ENCODE assay signal across 13 cellular contexts in genomic region chr17:44940321-44940720, GRCh38. TPM values are rescaled to one million over a fixed set of nuclear protein-coding genes. Genes with fewer than 3 reads are reported as not detected.
DNase-seq lines count a peak whose midpoint lies in the region; ATAC-seq, FAIRE-seq and TF ChIP-seq lines count a peak whose summit lies in the region.
"Had no signal": no experiment of that assay in that cellular context is flagged by ENCODE, and none has a peak within 500 bp of the region (broad histone marks: within the 10 kb centered on the region; RNA-seq: fewer than 3 reads in every experiment).

No MANE protein-coding gene starts in this region.

- WGBS in adrenal gland, 4 donors, result 76 to 81% (median 79%) methylated on average over 4 of the region's 4 CpGs

- in situ Hi-C loops in ACHN (cut with HindIII; ENCODE audit: low pct_ligation_motif_present, low pct_unique_long_range_greater_than_20kb, low sequenced_read_pairs) (no loop called here), KBM-7 (cut with MboI; ENCODE audit: low pct_unique_long_range_greater_than_20kb, low sequenced_read_pairs) (no loop called here)

- no peak overlapping the region for H3K4me3 Mint-ChIP-seq in brain
- no peak overlapping the region for H3K4me3 Mint-ChIP-seq in naive thymus-derived CD8-positive, alpha-beta T cell
- H3K4me3 Mint-ChIP-seq: activated T-cell treated with anti-CD3 and anti-CD28 coated beads, Interleukin-2, amount 50 U/mL, for 24 hours had no signal

- FAIRE-seq in HTR-8/SVneo (lab: Jason Lieb, UNC), result peak; percentile 60

- H3K36me3 ChIP-seq in adrenal gland (replicated peaks in 1 of 2), result no peaks in the 10 kb centered on the region

- TF ChIP-seq CTCF in brain (conservative IDR thresholded peaks at IDR 0.05) (no peak), adrenal gland (IDR thresholded peaks at IDR 0.05) (no peak)

- intact Hi-C loops in adrenal gland (cut with DNase I), result no loop called here

- ATAC-seq in left lobe of liver, result peak; percentile 19
- no peak for ATAC-seq in naive thymus-derived CD8-positive, alpha-beta T cell

- peaks cover 33% of the 10 kb centered on the region for H3K4me1 Mint-ChIP-seq in brain
- H3K4me1 Mint-ChIP-seq in naive thymus-derived CD8-positive, alpha-beta T cell, result no peaks in the 10 kb centered on the region

- no peaks in the 10 kb centered on the region for H3K9me3 ChIP-seq in adrenal gland (replicated peaks in 1 of 3)

- no peak overlapping the region for H3K4me3 ChIP-seq in adrenal gland

- H3K36me3 Mint-ChIP-seq in brain, result peaks cover 60% of the 10 kb centered on the region
- H3K36me3 Mint-ChIP-seq in naive thymus-derived CD8-positive, alpha-beta T cell, result no peaks in the 10 kb centered on the region

- no peaks in the 10 kb centered on the region for H3K4me1 ChIP-seq in adrenal gland (replicated peaks in 1 of 2)

- H3K27ac ChIP-seq in adrenal gland, result no peak overlapping the region

- no peaks in the 10 kb centered on the region for H3K27me3 ChIP-seq in adrenal gland

- DNase-seq in ACHN (peak; percentile 60), HTR-8/SVneo (ENCODE audit: insufficient read length, low spot score) (peak; percentile 56), left lobe of liver (ENCODE audit: low spot score) (no peak), KBM-7 (no peak), adrenal gland (no peak), NCI-H524 (lab: John Stamatoyannopoulos, UW) (no peak)
- no peak for DNase-seq in naive thymus-derived CD8-positive, alpha-beta T cell
- DNase-seq: activated T-cell treated with anti-CD3 and anti-CD28 coated beads, Interleukin-2, amount 50 U/mL, for 24 hours; NCI-H1417 treated with DMSO at 0.1 percent for 48 hours; NCI-H510A; T-helper 1 cell had no signal

- peaks cover 3% of the 10 kb centered on the region for H3K27me3 Mint-ChIP-seq in brain
- H3K27me3 Mint-ChIP-seq in naive thymus-derived CD8-positive, alpha-beta T cell, result no peaks in the 10 kb centered on the region
- H3K27me3 Mint-ChIP-seq: activated T-cell treated with anti-CD3 and anti-CD28 coated beads, Interleukin-2, amount 50 U/mL, for 24 hours had no signal

- TF ChIP-seq POLR2A in adrenal gland (IDR thresholded peaks at IDR 0.05), result no peak

- POLR2A ChIA-PET in naive thymus-derived CD8-positive, alpha-beta T cell (lab: Charles Lee), result interaction anchor here (0.8 kb wide), 1 partner anchor 14 kb away, joined by 4 read pairs; no protein-coding TSS in a partner anchor

- peaks cover 6 to 15% (median 8%) of the 10 kb centered on the region in 5 experiments for H3K9me3 Mint-ChIP-seq in brain
- H3K9me3 Mint-ChIP-seq in naive thymus-derived CD8-positive, alpha-beta T cell, result peaks cover 0 to 5% (median 0%) of the 10 kb centered on the region in 9 donors

- peak overlapping the region in 3 of 5 experiments; percentile 24 to 49 (median 42) for H3K27ac Mint-ChIP-seq in brain
- H3K27ac Mint-ChIP-seq in naive thymus-derived CD8-positive, alpha-beta T cell, result no peak overlapping the region
- H3K27ac Mint-ChIP-seq: activated T-cell treated with anti-CD3 and anti-CD28 coated beads, Interleukin-2, amount 50 U/mL, for 24 hours had no signal

RNA-seq across cellular contexts. Expression of gene KIF18B, which starts 7.3 kb away (rescaled TPM):
- 10.9 TPM for polyA plus RNA-seq in brain (ENCODE audit: insufficient read depth, low read depth, low replicate concordance)
- total RNA-seq in left lobe of liver, result 0.25 TPM
- not detected for total RNA-seq in naive thymus-derived CD8-positive, alpha-beta T cell
- not detected for polyA plus RNA-seq in naive thymus-derived CD8-positive, alpha-beta T cell
- total RNA-seq in adrenal gland, result 1 to 10 TPM in 2 of 8 donors, under 1 TPM in 5, not detected in 1; 0.21 to 1.3 (median 0.83) TPM
- polyA plus RNA-seq in adrenal gland, result under 1 TPM; 0.20 to 0.46 (median 0.24) TPM

RNA-seq across cellular contexts. Expression of gene GFAP, which starts 25.0 kb away (rescaled TPM):
- polyA plus RNA-seq in brain (ENCODE audit: insufficient read depth, low read depth, low replicate concordance) (4,939 TPM), adrenal gland (1 to 10 TPM in 1 of 3 donors, under 1 TPM in 2; 0.62 to 3.2 (median 0.98) TPM)
- total RNA-seq in left lobe of liver (0.23 TPM), adrenal gland (1 to 10 TPM in 6 of 8 donors, under 1 TPM in 1, not detected in 1; 0.88 to 9.1 (median 1.6) TPM)
- total RNA-seq in naive thymus-derived CD8-positive, alpha-beta T cell, result not detected
- under 1 TPM in 2 of 3 donors, not detected in 1; 0.06 to 0.24 TPM for polyA plus RNA-seq in naive thymus-derived CD8-positive, alpha-beta T cell
- total RNA-seq: dermis microvascular lymphatic vessel endothelial cell had no signal

RNA-seq across cellular contexts. Expression of gene C1QL1, which starts 27.8 kb away (rescaled TPM):
- polyA plus RNA-seq in brain (ENCODE audit: insufficient read depth, low read depth, low replicate concordance), result 47.6 TPM
- 0.13 TPM for total RNA-seq in left lobe of liver
- total RNA-seq in naive thymus-derived CD8-positive, alpha-beta T cell, result not detected
- polyA plus RNA-seq in naive thymus-derived CD8-positive, alpha-beta T cell, result not detected
- 1 to 10 TPM in 2 of 8 donors, under 1 TPM in 2, not detected in 4; 0.55 to 1.5 (median 0.94) TPM for total RNA-seq in adrenal gland
- 1 to 10 TPM in 1 of 3 donors, under 1 TPM in 2; 0.27 to 3.3 (median 0.88) TPM for polyA plus RNA-seq in adrenal gland

RNA-seq across cellular contexts. Expression of gene EFTUD2, which starts 41.1 kb away (rescaled TPM):
- polyA plus RNA-seq in brain (ENCODE audit: insufficient read depth, low read depth, low replicate concordance) (95.8 TPM), adrenal gland (100 to 1,000 TPM in 1 of 3 donors, 10 to 100 TPM in 2; 30.5 to 122 (median 45.8) TPM)
- total RNA-seq in left lobe of liver (33.8 TPM), adrenal gland (100 to 1,000 TPM in 2 of 8 donors, 10 to 100 TPM in 6; 51.2 to 104 (median 87.2) TPM)
- 100 to 1,000 TPM; 101 to 113 TPM for total RNA-seq in naive thymus-derived CD8-positive, alpha-beta T cell
- polyA plus RNA-seq in naive thymus-derived CD8-positive, alpha-beta T cell, result 10 to 100 TPM; 57.0 to 79.0 (median 68.3) TPM

Comparison
In these comparisons a context has a peak if more than half of its experiments do, and no peak if none do; other contexts are left out.
1. DNase-seq: peak in ACHN (single experiment) and HTR-8/SVneo (single experiment); none in left lobe of liver (single experiment), naive thymus-derived CD8-positive, alpha-beta T cell (0 of 10), KBM-7 (single experiment), adrenal gland (0 of 7) and NCI-H524 (0 of 2).
2. H3K27ac Mint-ChIP-seq: peak in brain (3 of 5); none in naive thymus-derived CD8-positive, alpha-beta T cell (0 of 10).